Comparison of ENCODE assay signal across 8 cellular contexts in genomic region chr17:59840329-59840907, GRCh38. TPM values are rescaled to one million over a fixed set of nuclear protein-coding genes. Genes with fewer than 3 reads are reported as not detected.
DNase-seq lines count a peak whose midpoint lies in the region; ATAC-seq and TF ChIP-seq lines count a peak whose summit lies in the region.

No MANE protein-coding gene starts in this region.

- ATAC-seq in heart left ventricle (no peak), Right ventricle myocardium superior (ENCODE audit: poor library complexity) (no peak), GM19023 (IDR thresholded peaks at IDR 0.05; ENCODE audit: unreplicated experiment) (no peak)
- ATAC-seq in activated T-cell treated with anti-CD3 and anti-CD28 coated beads, Interleukin-2, amount 50 U/mL, for 72 hours (replicated peaks in 1 of 2) = peak in 1 of 2 donors; percentile 2

- H3K4me1 ChIP-seq in heart left ventricle = peaks cover 0 to 47% (median 22%) of the 10 kb centered on the region in 12 donors

- no peaks in the 10 kb centered on the region for H3K9me3 ChIP-seq in heart left ventricle

- WGBS in heart left ventricle, 4 donors = 31 to 49% (median 35%) methylated on average over 3 of the region's 3 CpGs

- peaks cover 0 to 42% (median 15%) of the 10 kb centered on the region in 9 donors for H3K36me3 ChIP-seq in heart left ventricle

- no peaks in the 10 kb centered on the region for H3K27me3 ChIP-seq in heart left ventricle

- no peak for TF ChIP-seq POLR2A in heart left ventricle (IDR thresholded peaks at IDR 0.05)

- no peaks in the 10 kb centered on the region for H3K27me3 Mint-ChIP-seq in activated T-cell treated with anti-CD3 and anti-CD28 coated beads, Interleukin-2, amount 50 U/mL, for 72 hours (ENCODE audit: low read depth)

- peaks cover 37 to 53% of the 10 kb centered on the region in 2 donors for H3K36me3 Mint-ChIP-seq in activated T-cell treated with anti-CD3 and anti-CD28 coated beads, Interleukin-2, amount 50 U/mL, for 72 hours (ENCODE audit: insufficient read depth in 2 of 2)

- H3K27ac ChIP-seq in heart left ventricle (peak overlapping the region in 11 of 12 donors; percentile 8 to 97 (median 91)), temporal lobe (ENCODE audit: low read depth, low read length) (peak overlapping the region; percentile 39)

- peak overlapping the region in 11 of 12 donors; percentile 6 to 77 (median 57) for H3K4me3 ChIP-seq in heart left ventricle
- H3K4me3 ChIP-seq in iPS-11a (ENCODE audit: low read depth, low read length) = peak overlapping the region; percentile 99

- peak overlapping the region; percentile 100 for H3K27ac Mint-ChIP-seq in activated T-cell treated with anti-CD3 and anti-CD28 coated beads, Interleukin-2, amount 50 U/mL, for 72 hours

- H3K4me3 Mint-ChIP-seq in activated T-cell treated with anti-CD3 and anti-CD28 coated beads, Interleukin-2, amount 50 U/mL, for 72 hours = peak overlapping the region; percentile 95 to 99

- DNase-seq in heart left ventricle = no peak
- DNase-seq in Right ventricle myocardium superior = no peak
- DNase-seq in activated T-cell treated with anti-CD3 and anti-CD28 coated beads, Interleukin-2, amount 50 U/mL, for 72 hours = peak; percentile 56 to 61
- no peak for DNase-seq in NCI-H2081 (lab: John Stamatoyannopoulos, UW)
- no peak for DNase-seq in NCI-H524 treated with DMSO at 0.1 percent for 48 hours (lab: John Stamatoyannopoulos, UW)

- no peaks in the 10 kb centered on the region for H3K9me3 Mint-ChIP-seq in activated T-cell treated with anti-CD3 and anti-CD28 coated beads, Interleukin-2, amount 50 U/mL, for 72 hours

- intact Hi-C loops in heart left ventricle (cut with DNase I) = loop anchor here in 1 of 10 donors (5.0 kb wide), 1 partner anchor 88 kb away; no protein-coding TSS in a partner anchor
- intact Hi-C loops in Right ventricle myocardium superior (cut with DNase I) = no loop called here

- TF ChIP-seq CTCF in heart left ventricle (IDR thresholded peaks at IDR 0.05) = no peak

- H3K4me1 Mint-ChIP-seq in activated T-cell treated with anti-CD3 and anti-CD28 coated beads, Interleukin-2, amount 50 U/mL, for 72 hours (ENCODE audit: low read depth) = peaks cover 70% of the 10 kb centered on the region

RNA-seq across cellular contexts. Expression of gene TUBD1, which starts 52.3 kb away (rescaled TPM):
- 1 to 10 TPM; 3.7 to 8.5 (median 6.2) TPM for total RNA-seq in heart left ventricle
- 1 to 10 TPM; 4.6 to 7.0 TPM for polyA plus RNA-seq in heart left ventricle
- 6.9 TPM for total RNA-seq in Right ventricle myocardium superior
- total RNA-seq in activated T-cell treated with anti-CD3 and anti-CD28 coated beads, Interleukin-2, amount 50 U/mL, for 72 hours = 10 to 100 TPM; 13.8 to 14.3 TPM
- total RNA-seq in temporal lobe = 9.1 TPM

RNA-seq across cellular contexts. Expression of gene RPS6KB1, which starts 52.5 kb away (rescaled TPM):
- total RNA-seq in heart left ventricle = 10 to 100 TPM; 13.5 to 29.4 (median 24.5) TPM
- polyA plus RNA-seq in heart left ventricle = 10 to 100 TPM in 1 of 2 donors, 1 to 10 TPM in 1; 7.8 to 11.6 TPM
- 22.3 TPM for total RNA-seq in Right ventricle myocardium superior
- total RNA-seq in activated T-cell treated with anti-CD3 and anti-CD28 coated beads, Interleukin-2, amount 50 U/mL, for 72 hours = 10 to 100 TPM; 65.8 to 68.8 TPM
- total RNA-seq in temporal lobe = 30.5 TPM

Comparison
In these comparisons a context has a peak if more than half of its experiments do, and no peak if none do; other contexts are left out.
1. DNase-seq: peak in activated T-cell treated with anti-CD3 and anti-CD28 coated beads, Interleukin-2, amount 50 U/mL, for 72 hours (2 of 2); none in heart left ventricle (0 of 5), Right ventricle myocardium superior (single experiment), NCI-H2081 (0 of 2) and NCI-H524 treated with DMSO at 0.1 percent for 48 hours (single experiment).